ENCODE assay signal across 16 cellular contexts in genomic region chr6:25100288-25100687, GRCh38.
DNase-seq lines count a peak whose midpoint lies in the region; ATAC-seq, FAIRE-seq and TF ChIP-seq lines count a peak whose summit lies in the region.
"Had no signal": no experiment of that assay in that cellular context is flagged by ENCODE, and none has a peak within 500 bp of the region (broad histone marks: within the 10 kb centered on the region; RNA-seq: fewer than 3 reads in every experiment).

No MANE protein-coding gene starts in this region.

- H3K9me3 ChIP-seq in PC-3 (ENCODE audit: low read length) (no peaks in the 10 kb centered on the region), endothelial cell of umbilical vein (replicated peaks; ENCODE audit: control insufficient read depth, insufficient read depth, low read length) (no peaks in the 10 kb centered on the region), osteoblast (ENCODE audit: low read depth, low read length) (no peaks in the 10 kb centered on the region)
- H3K9me3 ChIP-seq: BLaER1 treated with 17β-estradiol and CSF1 and Interleukin-3, amounts not matched to agents 10 nM and 100 nM had no signal

- no peak for DNase-seq in activated CD4-positive, CD25-positive, alpha-beta regulatory T cell (lab: John Stamatoyannopoulos, UW)
- DNase-seq in PC-3 (peak; percentile 81), endothelial cell of umbilical vein (ENCODE audit: low read depth, low spot score) (no peak), osteoblast (ENCODE audit: insufficient read length, low spot score, missing footprints) (peak; percentile 43)
- no peak for DNase-seq in activated CD8-positive, alpha-beta memory T cell treated with anti-CD3 and anti-CD28 coated beads, Interleukin-2, amount 50 U/mL, for 4 hours
- no peak for DNase-seq in activated T-cell treated with anti-CD3 and anti-CD28 coated beads, Interleukin-2, amount 50 U/mL, for 48 hours
- DNase-seq in central memory CD4-positive, alpha-beta T cell, result no peak
- DNase-seq: 8988T, EL, H7, NCI-H1092, NCI-H226, NCI-H526 treated with DMSO at 0.1 percent for 48 hours, PC-9 had no signal

- H3K27ac ChIP-seq in PC-3 (ENCODE audit: low read length) (peak overlapping the region; percentile 46), endothelial cell of umbilical vein (ENCODE audit: insufficient read depth, low read depth, low read length) (no peak overlapping the region), osteoblast (ENCODE audit: low read depth, low read length) (no peak overlapping the region)
- H3K27ac ChIP-seq: BLaER1 treated with 17β-estradiol and CSF1 and Interleukin-3, amounts not matched to agents 10 nM and 100 nM; PC-9 had no signal

- H3K79me2 ChIP-seq in PC-3 (ENCODE audit: low read length) (no peaks in the 10 kb centered on the region), endothelial cell of umbilical vein (ENCODE audit: control insufficient read depth, insufficient read depth, low read length) (no peaks in the 10 kb centered on the region), osteoblast (ENCODE audit: insufficient read depth, low read length) (no peaks in the 10 kb centered on the region)

- H3K9ac ChIP-seq in PC-3 (ENCODE audit: low read length), result no peak overlapping the region
- H3K9ac ChIP-seq in endothelial cell of umbilical vein (replicated peaks; ENCODE audit: extremely low read depth, insufficient read depth, low read length), result no peak overlapping the region
- H3K9ac ChIP-seq: BLaER1 treated with 17β-estradiol and CSF1 and Interleukin-3, amounts not matched to agents 10 nM and 100 nM had no signal

- no peaks in the 10 kb centered on the region for H3K36me3 ChIP-seq in PC-3 (ENCODE audit: low read depth, low read length)
- H3K36me3 ChIP-seq in endothelial cell of umbilical vein (ENCODE audit: control insufficient read depth in 2 of 2, extremely low read depth in 1 of 2, insufficient read depth in 2 of 2, low read length in 2 of 2), result no peaks in the 10 kb centered on the region
- H3K36me3 ChIP-seq in osteoblast (ENCODE audit: insufficient read depth, low read length), result no peaks in the 10 kb centered on the region

- H3K4me2 ChIP-seq in PC-3 (ENCODE audit: low read length) (peak overlapping the region; percentile 63), endothelial cell of umbilical vein (ENCODE audit: insufficient read depth, low read length) (no peak overlapping the region), osteoblast (ENCODE audit: insufficient read depth, low read length) (no peak overlapping the region)
- H3K4me2 ChIP-seq: BLaER1 treated with 17β-estradiol and CSF1 and Interleukin-3, amounts not matched to agents 10 nM and 100 nM; PC-9 had no signal

- H2AFZ ChIP-seq in PC-3 (ENCODE audit: low read length) (no peak overlapping the region), endothelial cell of umbilical vein (ENCODE audit: low read depth, low read length) (no peak overlapping the region), osteoblast (ENCODE audit: low read length) (no peak overlapping the region)
- H2AFZ ChIP-seq: PC-9 had no signal

- no peak for TF ChIP-seq CTCF in PC-3 (conservative IDR thresholded peaks at IDR 0.05; ENCODE audit: low read depth, low read length)
- no peak for TF ChIP-seq CTCF in endothelial cell of umbilical vein (IDR thresholded peaks at IDR 0.05; ENCODE audit: extremely low read depth in 1 of 2, insufficient read depth in 1 of 2, low read depth in 1 of 2, low read length in 2 of 2)
- no peak for TF ChIP-seq CTCF in osteoblast (IDR thresholded peaks at IDR 0.05; ENCODE audit: extremely low read depth, low read depth, low read length)

- no peak for TF ChIP-seq POLR2A in endothelial cell of umbilical vein (IDR thresholded peaks at IDR 0.05; ENCODE audit: low read depth, low read length)

- H3K4me3 ChIP-seq in PC-3 (ENCODE audit: low read length) (peak overlapping the region; percentile 28; the same call in 1 of the 2 replicates), endothelial cell of umbilical vein (replicated peaks in 1 of 3; ENCODE audit: insufficient read depth in 1 of 3, low read depth in 1 of 3, low read length in 3 of 3) (no peak overlapping the region), osteoblast (ENCODE audit: insufficient read depth, low read length) (no peak overlapping the region)
- H3K4me3 ChIP-seq: BLaER1 treated with 17β-estradiol and CSF1 and Interleukin-3, amounts not matched to agents 10 nM and 100 nM; PC-9 had no signal

- H4K20me1 ChIP-seq in PC-3 (ENCODE audit: low read length) (no peaks in the 10 kb centered on the region), endothelial cell of umbilical vein (replicated peaks; ENCODE audit: control insufficient read depth, extremely low read depth, insufficient read depth, low read length) (no peaks in the 10 kb centered on the region), osteoblast (ENCODE audit: insufficient read depth, low read length) (no peaks in the 10 kb centered on the region)
- H4K20me1 ChIP-seq: BLaER1 treated with 17β-estradiol and CSF1 and Interleukin-3, amounts not matched to agents 10 nM and 100 nM had no signal

- no peak for FAIRE-seq in endothelial cell of umbilical vein (lab: Jason Lieb, UNC)

- CTCF ChIA-PET in PC-3 (lab: Charles Lee), result interaction anchor here (0.6 to 0.8 kb wide), 2 partner anchors 82 to 264 kb away, joined by 3 read pairs; no protein-coding TSS in a partner anchor
- CTCF ChIA-PET in endothelial cell of umbilical vein (lab: Charles Lee), result interaction anchor here (0.7 to 1.0 kb wide), 3 partner anchors 14 to 56 kb away, joined by 3 to 4 read pairs (median 4); no protein-coding TSS in a partner anchor

- H3F3A ChIP-seq in PC-3 (ENCODE audit: low read length, unreplicated experiment), result no peaks in the 10 kb centered on the region

- H3K9me1 ChIP-seq in endothelial cell of umbilical vein (replicated peaks; ENCODE audit: control insufficient read depth, extremely low read depth, insufficient read depth, low read length), result no peaks in the 10 kb centered on the region

- intact Hi-C loops in PC-3 (cut with micrococcal nuclease) (loop anchor here (1.0 kb wide), 2 partner anchors 22 to 74 kb away; no protein-coding TSS in a partner anchor), endothelial cell of umbilical vein (cut with micrococcal nuclease) (no loop called here)

- POLR2A ChIA-PET in PC-3 (lab: Charles Lee; ENCODE audit: unreplicated experiment), result interaction anchor here (0.6 to 0.7 kb wide), 5 partner anchors 30 to 1024 kb away, joined by 3 to 4 read pairs (median 3); a partner anchor contains a TSS
- POLR2A ChIA-PET in endothelial cell of umbilical vein (lab: Charles Lee), result no interaction called here

- dilution Hi-C loops in endothelial cell of umbilical vein (cut with MboI; ENCODE audit: extremely low pct_ligation_motif_present, low sequenced_read_pairs), result no loop called here

- BruUV-seq in PC-3 (replicated peaks; lab: Mats Ljungman, UMichigan) (no TSS peak), endothelial cell of umbilical vein (replicated peaks; lab: Mats Ljungman, UMichigan) (no TSS peak)

- H3K9me2 ChIP-seq in PC-3 (replicated peaks; ENCODE audit: low read length), result no peaks in the 10 kb centered on the region

- H3K4me1 ChIP-seq in PC-3 (ENCODE audit: insufficient read depth, low read length) (peaks cover 24% of the 10 kb centered on the region), endothelial cell of umbilical vein (ENCODE audit: control insufficient read depth, extremely low read depth, insufficient read depth, low read length) (no peaks in the 10 kb centered on the region), osteoblast (ENCODE audit: insufficient read depth, low read length) (no peaks in the 10 kb centered on the region)
- H3K4me1 ChIP-seq: BLaER1 treated with 17β-estradiol and CSF1 and Interleukin-3, amounts not matched to agents 10 nM and 100 nM had no signal

- H3K27me3 ChIP-seq in PC-3 (ENCODE audit: low read length) (no peaks in the 10 kb centered on the region), endothelial cell of umbilical vein (ENCODE audit: control insufficient read depth in 2 of 2, insufficient read depth in 2 of 2, low read length in 2 of 2) (no peaks in the 10 kb centered on the region), osteoblast (ENCODE audit: insufficient read depth, low read length) (no peaks in the 10 kb centered on the region)
- H3K27me3 ChIP-seq: BLaER1 treated with 17β-estradiol and CSF1 and Interleukin-3, amounts not matched to agents 10 nM and 100 nM had no signal

- ATAC-seq in activated CD4-positive, CD25-positive, alpha-beta regulatory T cell treated with anti-CD3 and anti-CD28 coated beads, Interleukin-2, amount 50 U/mL, for 24 hours, result peak; percentile 51 to 67
- peak; percentile 93 for ATAC-seq in PC-3

TF ChIP-seq in endothelial cell of umbilical vein, 7 proteins besides CTCF, POLR2A, EP300 and RAD21:
- TF ChIP-seq FOS (IDR thresholded peaks at IDR 0.05; ENCODE audit: borderline replicate concordance, insufficient read depth, low read length) (peak; percentile 37), JUN (IDR thresholded peaks at IDR 0.05; ENCODE audit: borderline replicate concordance, insufficient read depth, insufficient read length, low read depth) (peak; percentile 13), EZH2 (IDR thresholded peaks at IDR 0.05; ENCODE audit: borderline replicate concordance, low read depth, low read length, severe bottlenecking) (no peak), GATA2 (IDR thresholded peaks at IDR 0.05; ENCODE audit: insufficient read depth, insufficient read length, low read depth, low read length) (no peak)

Comparison
In these comparisons a context has a peak if more than half of its experiments do, and no peak if none do; other contexts are left out.
1. DNase-seq: peak in PC-3 (single experiment) and osteoblast (single experiment); none in activated CD4-positive, CD25-positive, alpha-beta regulatory T cell (0 of 4), endothelial cell of umbilical vein (single experiment), activated CD8-positive, alpha-beta memory T cell treated with anti-CD3 and anti-CD28 coated beads, Interleukin-2, amount 50 U/mL, for 4 hours (single experiment), activated T-cell treated with anti-CD3 and anti-CD28 coated beads, Interleukin-2, amount 50 U/mL, for 48 hours (0 of 2) and central memory CD4-positive, alpha-beta T cell (single experiment).